In genomic region chr1:21335088-21335678, GRCh38 we compare ENCODE assay signal across 8 cellular contexts. TPM values are rescaled to one million over a fixed set of nuclear protein-coding genes. Genes with fewer than 3 reads are reported as not detected.
DNase-seq lines count a peak whose midpoint lies in the region; ATAC-seq, FAIRE-seq and TF ChIP-seq lines count a peak whose summit lies in the region.

No MANE protein-coding gene starts in this region.

- TF ChIP-seq POLR2A in testis (IDR thresholded peaks at IDR 0.05): no peak

- H3K27ac ChIP-seq in kidney (ENCODE audit: low read depth in 2 of 2, low read length in 2 of 2) (peak overlapping the region; percentile 82 to 86), testis (peak overlapping the region; percentile 39 to 84), WERI-Rb-1 (no peak overlapping the region)

- H3K4me1 ChIP-seq in kidney (ENCODE audit: control insufficient read depth in 1 of 2, insufficient read depth in 1 of 2, low read depth in 1 of 2, low read length in 2 of 2) (peaks cover 62 to 72% of the 10 kb centered on the region in 2 donors), testis (peaks cover 80% of the 10 kb centered on the region)

- peak overlapping the region; percentile 20 to 49 for H3K4me3 ChIP-seq in kidney (ENCODE audit: low read length in 2 of 2)
- no peak overlapping the region for H3K4me3 ChIP-seq in testis
- H3K4me3 ChIP-seq in WERI-Rb-1 (ENCODE audit: low read depth, low read length): no peak overlapping the region

- H3K36me3 Mint-ChIP-seq in activated CD4-positive, alpha-beta T cell treated with anti-CD3 and anti-CD28 coated beads for 36 hours (ENCODE audit: low read depth): peaks cover 24% of the 10 kb centered on the region
- peaks cover 5 to 6% of the 10 kb centered on the region in 2 donors for H3K36me3 Mint-ChIP-seq in activated naive CD4-positive, alpha-beta T cell treated with anti-CD3 and anti-CD28 coated beads, Interleukin-2, amount 50 U/mL, for 72 hours

- H3K27me3 Mint-ChIP-seq in activated CD4-positive, alpha-beta T cell treated with anti-CD3 and anti-CD28 coated beads for 36 hours: no peaks in the 10 kb centered on the region

- 43 to 45% methylated on average over 17 to 19 of the region's 19 CpGs for WGBS in testis, 2 donors

- intact Hi-C loops in activated CD4-positive, alpha-beta T cell treated with anti-CD3 and anti-CD28 coated beads for 36 hours (cut with DNase I, micrococcal nuclease): no loop called here
- intact Hi-C loops in kidney (cut with DNase I) (no loop called here), testis (cut with DNase I; ENCODE audit: low total_unique reads) (no loop called here)

- no peaks in the 10 kb centered on the region for H3K36me3 ChIP-seq in kidney (ENCODE audit: control insufficient read depth in 1 of 2, insufficient read depth in 2 of 2, low read length in 2 of 2)
- no peaks in the 10 kb centered on the region for H3K36me3 ChIP-seq in testis (ENCODE audit: low read depth, missing control alignments)
- peaks cover 6% of the 10 kb centered on the region for H3K36me3 ChIP-seq in WERI-Rb-1

- H3K4me1 Mint-ChIP-seq in activated CD4-positive, alpha-beta T cell treated with anti-CD3 and anti-CD28 coated beads for 36 hours: peaks cover 98% of the 10 kb centered on the region

- H3K9me3 Mint-ChIP-seq in activated CD4-positive, alpha-beta T cell treated with anti-CD3 and anti-CD28 coated beads for 36 hours (ENCODE audit: low read depth): no peaks in the 10 kb centered on the region
- H3K9me3 Mint-ChIP-seq in activated naive CD4-positive, alpha-beta T cell treated with anti-CD3 and anti-CD28 coated beads, Interleukin-2, amount 50 U/mL, for 72 hours: no peaks in the 10 kb centered on the region

- no peak for ATAC-seq in activated CD4-positive, alpha-beta T cell treated with anti-CD3 and anti-CD28 coated beads for 36 hours
- ATAC-seq in activated naive CD4-positive, alpha-beta T cell treated with anti-CD3 and anti-CD28 coated beads, Interleukin-2, amount 50 U/mL, for 72 hours: peak; percentile 1 to 3

- TF ChIP-seq CTCF in kidney (IDR thresholded peaks at IDR 0.05; ENCODE audit: borderline replicate concordance, extremely low read depth, insufficient read depth) (no peak), testis (IDR thresholded peaks at IDR 0.05) (no peak), GM10266 (IDR thresholded peaks at IDR 0.05; ENCODE audit: control insufficient read depth, insufficient read depth, low read depth, missing control alignments) (no peak), WERI-Rb-1 (IDR thresholded peaks at IDR 0.05; ENCODE audit: low read depth, low read length) (no peak)

- H3K27me3 ChIP-seq in testis: no peaks in the 10 kb centered on the region
- no peaks in the 10 kb centered on the region for H3K27me3 ChIP-seq in WERI-Rb-1 (ENCODE audit: insufficient read depth, low read depth, severe bottlenecking)

- H3K9ac ChIP-seq in kidney (ENCODE audit: low read length in 2 of 2): peak overlapping the region; percentile 8 to 70

- peak overlapping the region; percentile 80 for H3K4me3 Mint-ChIP-seq in activated CD4-positive, alpha-beta T cell treated with anti-CD3 and anti-CD28 coated beads for 36 hours

- DNase-seq in activated CD4-positive, alpha-beta T cell treated with anti-CD3 and anti-CD28 coated beads for 36 hours: no peak
- no peak for DNase-seq in activated CD4-positive, alpha-beta T cell treated with anti-CD3 and anti-CD28 coated beads, Interleukin-2, amount 50 U/mL, for 4 hours
- DNase-seq in activated naive CD4-positive, alpha-beta T cell treated with anti-CD3 and anti-CD28 coated beads, Interleukin-2, amount 50 U/mL, for 72 hours (ENCODE audit: low spot score in 2 of 2): no peak
- no peak for DNase-seq in kidney
- no peak for DNase-seq in testis
- no peak for DNase-seq in hypothalamus (lab: John Stamatoyannopoulos, UW)
- no peak for DNase-seq in GM10266 (ENCODE audit: extremely low spot score)
- DNase-seq in WERI-Rb-1: no peak

- H3K9me3 ChIP-seq in kidney (ENCODE audit: control insufficient read depth in 1 of 2, low read length in 2 of 2) (no peaks in the 10 kb centered on the region), testis (no peaks in the 10 kb centered on the region), WERI-Rb-1 (ENCODE audit: severe bottlenecking) (no peaks in the 10 kb centered on the region)

- CTCF ChIA-PET in activated CD4-positive, alpha-beta T cell treated with anti-CD3 and anti-CD28 coated beads for 36 hours (lab: Charles Lee): interaction anchor here (0.7 to 5.5 kb wide), 5 partner anchors 10 to 564 kb away, joined by 3 to 59 read pairs (median 5); no protein-coding TSS in a partner anchor

- H3K27ac Mint-ChIP-seq in activated CD4-positive, alpha-beta T cell treated with anti-CD3 and anti-CD28 coated beads for 36 hours: peak overlapping the region; percentile 97
- peak overlapping the region; percentile 91 to 99 for H3K27ac Mint-ChIP-seq in activated naive CD4-positive, alpha-beta T cell treated with anti-CD3 and anti-CD28 coated beads, Interleukin-2, amount 50 U/mL, for 72 hours

- FAIRE-seq in kidney (lab: Jason Lieb, UNC): no peak

- POLR2A ChIA-PET in activated CD4-positive, alpha-beta T cell treated with anti-CD3 and anti-CD28 coated beads for 36 hours (lab: Charles Lee): interaction anchor here (1.2 to 3.2 kb wide), 3 partner anchors 10 to 65 kb away, joined by 3 to 18 read pairs (median 13); no protein-coding TSS in a partner anchor

RNA-seq across cellular contexts. Expression of gene ECE1, which starts 44.9 kb away (rescaled TPM):
- total RNA-seq in activated CD4-positive, alpha-beta T cell treated with anti-CD3 and anti-CD28 coated beads for 36 hours: 100 to 1,000 TPM; 130 to 162 TPM
- 100 to 1,000 TPM; 111 to 118 TPM for total RNA-seq in activated naive CD4-positive, alpha-beta T cell treated with anti-CD3 and anti-CD28 coated beads, Interleukin-2, amount 50 U/mL, for 72 hours
- total RNA-seq in kidney (128 TPM), testis (100 to 1,000 TPM in 1 of 2 donors, 10 to 100 TPM in 1; 96.4 to 101 TPM)
- polyA plus RNA-seq in kidney (ENCODE audit: insufficient read depth, low read depth, low replicate concordance) (30.8 TPM), testis (ENCODE audit: insufficient read depth, low read depth, low replicate concordance) (66.1 TPM)

Comparison
In these comparisons a context has a peak if more than half of its experiments do, and no peak if none do; other contexts are left out.
1. H3K4me3 ChIP-seq: peak in kidney (2 of 2); none in testis (0 of 2) and WERI-Rb-1 (single experiment).